Comparison of ENCODE assay signal across 1 cellular context in the genomic region with DNA sequence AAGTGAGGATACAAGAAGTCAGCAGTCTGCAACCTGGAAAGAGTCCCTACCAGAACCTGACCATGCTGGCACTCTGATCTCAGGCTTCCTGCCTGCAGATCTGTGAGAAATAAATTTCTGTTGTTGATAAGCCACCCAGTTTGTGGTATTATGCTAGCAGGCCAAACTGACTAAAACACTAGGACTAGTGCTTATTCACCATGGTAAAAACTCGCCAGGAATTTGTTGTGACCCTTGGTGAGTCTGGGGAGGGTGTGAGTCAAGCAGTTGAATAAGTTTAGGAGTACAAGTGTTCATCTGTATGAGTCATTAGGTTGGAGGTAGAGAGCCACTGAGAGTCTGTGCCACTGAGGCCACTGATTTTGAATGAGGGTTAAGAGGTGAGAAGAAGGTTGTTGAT.
TF ChIP-seq lines count a peak whose summit lies in the region.

No MANE protein-coding gene starts in this region.

TF ChIP-seq in GM23338, 12 proteins besides CTCF, POLR2A, EP300 and RAD21 (continued from another document):
- TF ChIP-seq, protein P1, sequence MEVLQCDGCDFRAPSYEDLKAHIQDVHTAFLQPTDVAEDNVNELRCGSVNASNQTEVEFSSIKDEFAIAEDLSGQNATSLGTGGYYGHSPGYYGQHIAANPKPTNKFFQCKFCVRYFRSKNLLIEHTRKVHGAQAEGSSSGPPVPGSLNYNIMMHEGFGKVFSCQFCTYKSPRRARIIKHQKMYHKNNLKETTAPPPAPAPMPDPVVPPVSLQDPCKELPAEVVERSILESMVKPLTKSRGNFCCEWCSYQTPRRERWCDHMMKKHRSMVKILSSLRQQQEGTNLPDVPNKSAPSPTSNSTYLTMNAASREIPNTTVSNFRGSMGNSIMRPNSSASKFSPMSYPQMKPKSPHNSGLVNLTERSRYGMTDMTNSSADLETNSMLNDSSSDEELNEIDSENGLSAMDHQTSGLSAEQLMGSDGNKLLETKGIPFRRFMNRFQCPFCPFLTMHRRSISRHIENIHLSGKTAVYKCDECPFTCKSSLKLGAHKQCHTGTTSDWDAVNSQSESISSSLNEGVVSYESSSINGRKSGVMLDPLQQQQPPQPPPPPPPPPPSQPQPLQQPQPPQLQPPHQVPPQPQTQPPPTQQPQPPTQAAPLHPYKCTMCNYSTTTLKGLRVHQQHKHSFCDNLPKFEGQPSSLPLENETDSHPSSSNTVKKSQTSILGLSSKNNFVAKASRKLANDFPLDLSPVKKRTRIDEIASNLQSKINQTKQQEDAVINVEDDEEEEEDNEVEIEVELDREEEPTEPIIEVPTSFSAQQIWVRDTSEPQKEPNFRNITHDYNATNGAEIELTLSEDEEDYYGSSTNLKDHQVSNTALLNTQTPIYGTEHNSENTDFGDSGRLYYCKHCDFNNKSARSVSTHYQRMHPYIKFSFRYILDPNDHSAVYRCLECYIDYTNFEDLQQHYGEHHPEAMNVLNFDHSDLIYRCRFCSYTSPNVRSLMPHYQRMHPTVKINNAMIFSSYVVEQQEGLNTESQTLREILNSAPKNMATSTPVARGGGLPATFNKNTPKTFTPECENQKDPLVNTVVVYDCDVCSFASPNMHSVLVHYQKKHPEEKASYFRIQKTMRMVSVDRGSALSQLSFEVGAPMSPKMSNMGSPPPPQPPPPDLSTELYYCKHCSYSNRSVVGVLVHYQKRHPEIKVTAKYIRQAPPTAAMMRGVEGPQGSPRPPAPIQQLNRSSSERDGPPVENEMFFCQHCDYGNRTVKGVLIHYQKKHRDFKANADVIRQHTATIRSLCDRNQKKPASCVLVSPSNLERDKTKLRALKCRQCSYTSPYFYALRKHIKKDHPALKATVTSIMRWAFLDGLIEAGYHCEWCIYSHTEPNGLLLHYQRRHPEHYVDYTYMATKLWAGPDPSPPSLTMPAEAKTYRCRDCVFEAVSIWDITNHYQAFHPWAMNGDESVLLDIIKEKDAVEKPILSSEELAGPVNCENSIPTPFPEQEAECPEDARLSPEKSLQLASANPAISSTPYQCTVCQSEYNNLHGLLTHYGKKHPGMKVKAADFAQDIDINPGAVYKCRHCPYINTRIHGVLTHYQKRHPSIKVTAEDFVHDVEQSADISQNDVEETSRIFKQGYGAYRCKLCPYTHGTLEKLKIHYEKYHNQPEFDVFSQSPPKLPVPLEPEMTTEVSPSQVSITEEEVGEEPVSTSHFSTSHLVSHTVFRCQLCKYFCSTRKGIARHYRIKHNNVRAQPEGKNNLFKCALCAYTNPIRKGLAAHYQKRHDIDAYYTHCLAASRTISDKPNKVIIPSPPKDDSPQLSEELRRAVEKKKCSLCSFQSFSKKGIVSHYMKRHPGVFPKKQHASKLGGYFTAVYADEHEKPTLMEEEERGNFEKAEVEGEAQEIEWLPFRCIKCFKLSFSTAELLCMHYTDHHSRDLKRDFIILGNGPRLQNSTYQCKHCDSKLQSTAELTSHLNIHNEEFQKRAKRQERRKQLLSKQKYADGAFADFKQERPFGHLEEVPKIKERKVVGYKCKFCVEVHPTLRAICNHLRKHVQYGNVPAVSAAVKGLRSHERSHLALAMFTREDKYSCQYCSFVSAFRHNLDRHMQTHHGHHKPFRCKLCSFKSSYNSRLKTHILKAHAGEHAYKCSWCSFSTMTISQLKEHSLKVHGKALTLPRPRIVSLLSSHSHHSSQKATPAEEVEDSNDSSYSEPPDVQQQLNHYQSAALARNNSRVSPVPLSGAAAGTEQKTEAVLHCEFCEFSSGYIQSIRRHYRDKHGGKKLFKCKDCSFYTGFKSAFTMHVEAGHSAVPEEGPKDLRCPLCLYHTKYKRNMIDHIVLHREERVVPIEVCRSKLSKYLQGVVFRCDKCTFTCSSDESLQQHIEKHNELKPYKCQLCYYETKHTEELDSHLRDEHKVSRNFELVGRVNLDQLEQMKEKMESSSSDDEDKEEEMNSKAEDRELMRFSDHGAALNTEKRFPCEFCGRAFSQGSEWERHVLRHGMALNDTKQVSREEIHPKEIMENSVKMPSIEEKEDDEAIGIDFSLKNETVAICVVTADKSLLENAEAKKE (CRISPR knock-in tag; IDR thresholded peaks at IDR 0.05) = no peak
- TF ChIP-seq EZH2 (IDR thresholded peaks at IDR 0.05; ENCODE audit: low read depth, unreplicated experiment) (no peak), NANOG (IDR thresholded peaks at IDR 0.05; ENCODE audit: borderline replicate concordance) (no peak), STAT1 (IDR thresholded peaks at IDR 0.05; ENCODE audit: unreplicated experiment) (no peak), EZH2phosphoT487 (IDR thresholded peaks at IDR 0.05; ENCODE audit: unreplicated experiment) (no peak)
- TF ChIP-seq, protein P2, sequence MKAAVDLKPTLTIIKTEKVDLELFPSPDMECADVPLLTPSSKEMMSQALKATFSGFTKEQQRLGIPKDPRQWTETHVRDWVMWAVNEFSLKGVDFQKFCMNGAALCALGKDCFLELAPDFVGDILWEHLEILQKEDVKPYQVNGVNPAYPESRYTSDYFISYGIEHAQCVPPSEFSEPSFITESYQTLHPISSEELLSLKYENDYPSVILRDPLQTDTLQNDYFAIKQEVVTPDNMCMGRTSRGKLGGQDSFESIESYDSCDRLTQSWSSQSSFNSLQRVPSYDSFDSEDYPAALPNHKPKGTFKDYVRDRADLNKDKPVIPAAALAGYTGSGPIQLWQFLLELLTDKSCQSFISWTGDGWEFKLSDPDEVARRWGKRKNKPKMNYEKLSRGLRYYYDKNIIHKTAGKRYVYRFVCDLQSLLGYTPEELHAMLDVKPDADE (IDR thresholded peaks at IDR 0.05) = no peak
- TF ChIP-seq, protein P3, sequence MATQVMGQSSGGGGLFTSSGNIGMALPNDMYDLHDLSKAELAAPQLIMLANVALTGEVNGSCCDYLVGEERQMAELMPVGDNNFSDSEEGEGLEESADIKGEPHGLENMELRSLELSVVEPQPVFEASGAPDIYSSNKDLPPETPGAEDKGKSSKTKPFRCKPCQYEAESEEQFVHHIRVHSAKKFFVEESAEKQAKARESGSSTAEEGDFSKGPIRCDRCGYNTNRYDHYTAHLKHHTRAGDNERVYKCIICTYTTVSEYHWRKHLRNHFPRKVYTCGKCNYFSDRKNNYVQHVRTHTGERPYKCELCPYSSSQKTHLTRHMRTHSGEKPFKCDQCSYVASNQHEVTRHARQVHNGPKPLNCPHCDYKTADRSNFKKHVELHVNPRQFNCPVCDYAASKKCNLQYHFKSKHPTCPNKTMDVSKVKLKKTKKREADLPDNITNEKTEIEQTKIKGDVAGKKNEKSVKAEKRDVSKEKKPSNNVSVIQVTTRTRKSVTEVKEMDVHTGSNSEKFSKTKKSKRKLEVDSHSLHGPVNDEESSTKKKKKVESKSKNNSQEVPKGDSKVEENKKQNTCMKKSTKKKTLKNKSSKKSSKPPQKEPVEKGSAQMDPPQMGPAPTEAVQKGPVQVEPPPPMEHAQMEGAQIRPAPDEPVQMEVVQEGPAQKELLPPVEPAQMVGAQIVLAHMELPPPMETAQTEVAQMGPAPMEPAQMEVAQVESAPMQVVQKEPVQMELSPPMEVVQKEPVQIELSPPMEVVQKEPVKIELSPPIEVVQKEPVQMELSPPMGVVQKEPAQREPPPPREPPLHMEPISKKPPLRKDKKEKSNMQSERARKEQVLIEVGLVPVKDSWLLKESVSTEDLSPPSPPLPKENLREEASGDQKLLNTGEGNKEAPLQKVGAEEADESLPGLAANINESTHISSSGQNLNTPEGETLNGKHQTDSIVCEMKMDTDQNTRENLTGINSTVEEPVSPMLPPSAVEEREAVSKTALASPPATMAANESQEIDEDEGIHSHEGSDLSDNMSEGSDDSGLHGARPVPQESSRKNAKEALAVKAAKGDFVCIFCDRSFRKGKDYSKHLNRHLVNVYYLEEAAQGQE (IDR thresholded peaks at IDR 0.05; ENCODE audit: unreplicated experiment) = no peak
